ENCODE assay signal across 17 cellular contexts in the genomic region with DNA sequence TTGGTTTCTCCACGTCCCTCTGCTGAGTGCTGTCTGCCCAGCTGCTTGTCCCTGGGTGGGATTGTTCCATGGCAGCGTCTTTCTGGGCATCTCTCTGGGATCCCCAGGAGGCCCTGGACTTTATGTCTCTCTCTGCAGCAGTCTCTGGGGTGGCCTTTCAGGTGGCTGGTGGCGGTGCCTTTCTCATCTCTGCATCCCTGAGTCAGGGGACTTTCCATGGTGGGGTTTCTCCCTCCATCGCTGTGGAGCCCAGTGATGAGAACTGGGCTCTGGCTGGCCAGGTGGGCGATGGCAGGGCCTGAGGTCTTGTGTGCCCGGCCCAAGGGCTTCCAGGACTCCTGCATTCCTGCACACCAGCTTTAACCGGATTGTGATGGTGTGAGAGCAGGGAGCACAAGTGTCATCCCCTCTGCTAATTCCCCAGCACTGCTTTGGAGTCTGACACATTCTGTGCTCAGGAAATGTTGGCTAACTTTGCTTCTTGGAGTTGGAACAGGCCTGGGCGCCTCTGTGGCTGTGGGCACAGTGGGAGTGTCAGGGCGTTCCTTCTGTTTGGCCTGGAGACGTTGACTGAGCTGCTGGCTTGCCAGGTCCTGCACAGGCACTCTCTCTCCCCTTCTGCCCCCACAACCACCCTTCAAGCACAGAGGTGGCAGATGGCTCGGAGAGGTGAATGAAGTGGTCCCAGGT. TPM values are rescaled to one million over a fixed set of nuclear protein-coding genes. Genes with fewer than 3 reads are reported as not detected.
DNase-seq lines count a peak whose midpoint lies in the region; ATAC-seq, FAIRE-seq and TF ChIP-seq lines count a peak whose summit lies in the region.
"Had no signal": no experiment of that assay in that cellular context is flagged by ENCODE, and none has a peak within 500 bp of the region (broad histone marks: within the 10 kb centered on the region; RNA-seq: fewer than 3 reads in every experiment).

No MANE protein-coding gene starts in this region.

- H3K9me3 Mint-ChIP-seq in stimulated activated effector memory CD8-positive, alpha-beta T cell treated with anti-CD3 and anti-CD28 coated beads, Interleukin-12 subunit alpha, Interleukin-12 subunit beta, amount 100 ng/mL, for 72 hours = no peaks in the 10 kb centered on the region
- no peaks in the 10 kb centered on the region for H3K9me3 Mint-ChIP-seq in osteocyte (ENCODE audit: unreplicated experiment)
- H3K9me3 Mint-ChIP-seq: activated naive CD8-positive, alpha-beta T cell treated with anti-CD3 and anti-CD28 coated beads, Interleukin-2, amount 10 ng/mL, durations not matched to agents 7 days and 5 days had no signal

- no peaks in the 10 kb centered on the region for H3K9me3 ChIP-seq in MG63
- H3K9me3 ChIP-seq in upper lobe of left lung = no peaks in the 10 kb centered on the region
- H3K9me3 ChIP-seq: transverse colon had no signal

- no peaks in the 10 kb centered on the region for H3K36me3 Mint-ChIP-seq in stimulated activated effector memory CD8-positive, alpha-beta T cell treated with anti-CD3 and anti-CD28 coated beads, Interleukin-12 subunit alpha, Interleukin-12 subunit beta, amount 100 ng/mL, for 72 hours
- no peaks in the 10 kb centered on the region for H3K36me3 Mint-ChIP-seq in osteocyte (ENCODE audit: unreplicated experiment)
- H3K36me3 Mint-ChIP-seq: activated naive CD8-positive, alpha-beta T cell treated with anti-CD3 and anti-CD28 coated beads, Interleukin-2, amount 10 ng/mL, durations not matched to agents 7 days and 5 days had no signal

- FAIRE-seq in GM12892 (lab: Jason Lieb, UNC) = peak; percentile 33
- FAIRE-seq: GM19239 had no signal

- WGBS in upper lobe of left lung, 2 donors = 73% methylated on average over 7 to 10 of the region's 11 CpGs

- ATAC-seq in stimulated activated effector memory CD8-positive, alpha-beta T cell treated with anti-CD3 and anti-CD28 coated beads, Interleukin-12 subunit alpha, Interleukin-12 subunit beta, amount 100 ng/mL, for 72 hours = peak; percentile 59
- ATAC-seq in GM18909 (IDR thresholded peaks at IDR 0.05; ENCODE audit: poor library complexity, unreplicated experiment) (no peak), upper lobe of left lung (ENCODE audit: low FRiP score in 2 of 2) (no peak)

- DNase-seq in GM12892 (ENCODE audit: insufficient read length) (no peak), MG63 (peak; percentile 62), epithelial cell of prostate (ENCODE audit: low read depth, low spot score) (peak; percentile 68), upper lobe of left lung (no peak), NCI-H2227 (lab: John Stamatoyannopoulos, UW; ENCODE audit: unreplicated experiment) (no peak), osteocyte (ENCODE audit: extremely low spot score, unreplicated experiment) (no peak)
- no peak for DNase-seq in stimulated activated effector memory CD8-positive, alpha-beta T cell treated with anti-CD3 and anti-CD28 coated beads, Interleukin-12 subunit alpha, Interleukin-12 subunit beta, amount 100 ng/mL, for 72 hours (ENCODE audit: low spot score in 2 of 2)
- DNase-seq: activated CD4-positive, alpha-beta T cell treated with anti-CD3 and anti-CD28 coated beads for 4 hours; activated naive CD8-positive, alpha-beta T cell treated with anti-CD3 and anti-CD28 coated beads, Interleukin-2, amount 10 ng/mL, durations not matched to agents 7 days and 5 days; activated T-cell treated with anti-CD3 and anti-CD28 coated beads for 4 hours; NCI-H2227 treated with DMSO at 0.1 percent for 48 hours; SHP77; stimulated activated CD4-positive, alpha-beta T cell treated with anti-CD3 and anti-CD28 coated beads, Interleukin-4, amount 100 ng/mL, for 4 hours; T-helper 2 cell; transverse colon had no signal

- peaks cover 5% of the 10 kb centered on the region for H3K4me1 Mint-ChIP-seq in stimulated activated effector memory CD8-positive, alpha-beta T cell treated with anti-CD3 and anti-CD28 coated beads, Interleukin-12 subunit alpha, Interleukin-12 subunit beta, amount 100 ng/mL, for 72 hours
- no peaks in the 10 kb centered on the region for H3K4me1 Mint-ChIP-seq in osteocyte (ENCODE audit: unreplicated experiment)

- TF ChIP-seq CTCF in upper lobe of left lung (IDR thresholded peaks at IDR 0.05) (no peak), osteocyte (IDR thresholded peaks at IDR 0.05) (no peak)

- H3K27me3 Mint-ChIP-seq in osteocyte (ENCODE audit: unreplicated experiment) = peaks cover 12% of the 10 kb centered on the region
- H3K27me3 Mint-ChIP-seq: activated naive CD8-positive, alpha-beta T cell treated with anti-CD3 and anti-CD28 coated beads, Interleukin-2, amount 10 ng/mL, durations not matched to agents 7 days and 5 days had no signal

- TF ChIP-seq POLR2A in GM12892 (IDR thresholded peaks at IDR 0.05; ENCODE audit: low read depth, low read length) (no peak), upper lobe of left lung (IDR thresholded peaks at IDR 0.05) (no peak)

- H3K27ac Mint-ChIP-seq in stimulated activated effector memory CD8-positive, alpha-beta T cell treated with anti-CD3 and anti-CD28 coated beads, Interleukin-12 subunit alpha, Interleukin-12 subunit beta, amount 100 ng/mL, for 72 hours = no peak overlapping the region
- no peak overlapping the region for H3K27ac Mint-ChIP-seq in osteocyte (ENCODE audit: unreplicated experiment)
- H3K27ac Mint-ChIP-seq: activated naive CD8-positive, alpha-beta T cell treated with anti-CD3 and anti-CD28 coated beads, Interleukin-2, amount 10 ng/mL, durations not matched to agents 7 days and 5 days had no signal

- H3K27ac ChIP-seq in epithelial cell of prostate (peak overlapping the region; percentile 68), upper lobe of left lung (no peak overlapping the region)

- H3K4me3 ChIP-seq in MG63 (no peak overlapping the region), upper lobe of left lung (no peak overlapping the region)
- H3K4me3 ChIP-seq: transverse colon had no signal

- no peak for TF ChIP-seq EP300 in upper lobe of left lung (IDR thresholded peaks at IDR 0.05)

- H3K27me3 ChIP-seq in MG63 = no peaks in the 10 kb centered on the region
- no peaks in the 10 kb centered on the region for H3K27me3 ChIP-seq in upper lobe of left lung
- H3K27me3 ChIP-seq: transverse colon had no signal

- H3K4me3 Mint-ChIP-seq in stimulated activated effector memory CD8-positive, alpha-beta T cell treated with anti-CD3 and anti-CD28 coated beads, Interleukin-12 subunit alpha, Interleukin-12 subunit beta, amount 100 ng/mL, for 72 hours = no peak overlapping the region
- H3K4me3 Mint-ChIP-seq in osteocyte (ENCODE audit: unreplicated experiment) = no peak overlapping the region
- H3K4me3 Mint-ChIP-seq: activated naive CD8-positive, alpha-beta T cell treated with anti-CD3 and anti-CD28 coated beads, Interleukin-2, amount 10 ng/mL, durations not matched to agents 7 days and 5 days had no signal

- peaks cover 5 to 8% (median 6%) of the 10 kb centered on the region in 4 donors for H3K4me1 ChIP-seq in upper lobe of left lung

- no peaks in the 10 kb centered on the region for H3K36me3 ChIP-seq in MG63
- H3K36me3 ChIP-seq in upper lobe of left lung = no peaks in the 10 kb centered on the region
- H3K36me3 ChIP-seq: transverse colon had no signal

RNA-seq across cellular contexts. Expression of gene FAM83F, which starts 27.9 kb away (rescaled TPM):
- 0.02 TPM for polyA plus RNA-seq in GM12892 (2012; ENCODE audit: missing spikeins)
- total RNA-seq in MG63 (2014; rRNA removed; shearing (Covaris generic); ENCODE audit: low replicate concordance) = not detected in 2 replicates
- total RNA-seq in upper lobe of left lung = 1 to 10 TPM in 2 of 6 donors, under 1 TPM in 4; 0.23 to 2.8 (median 0.67) TPM
- total RNA-seq in osteocyte = not detected in 2 replicates

Comparison
In these comparisons a context has a peak if more than half of its experiments do, and no peak if none do; other contexts are left out.
1. DNase-seq: peak in MG63 (single experiment) and epithelial cell of prostate (single experiment); none in GM12892 (single experiment), stimulated activated effector memory CD8-positive, alpha-beta T cell treated with anti-CD3 and anti-CD28 coated beads, Interleukin-12 subunit alpha, Interleukin-12 subunit beta, amount 100 ng/mL, for 72 hours (0 of 2), upper lobe of left lung (0 of 2), NCI-H2227 (single experiment) and osteocyte (single experiment).